Comparison of ENCODE assay signal across 8 cellular contexts in genomic region chr12:122871851-122872785, GRCh38. TPM values are rescaled to one million over a fixed set of nuclear protein-coding genes. Genes with fewer than 3 reads are reported as not detected.
DNase-seq lines count a peak whose midpoint lies in the region; ATAC-seq and TF ChIP-seq lines count a peak whose summit lies in the region.

No MANE protein-coding gene starts in this region.

- no peak for TF ChIP-seq EP300 in transverse colon (IDR thresholded peaks at IDR 0.05; ENCODE audit: low read depth)

- no TSS peak for BruUV-seq in A673 (replicated peaks; lab: Mats Ljungman, UMichigan)

- H3K4me1 ChIP-seq in A673 (ENCODE audit: insufficient read depth, low read length, poor library complexity, severe bottlenecking) (peaks cover 57% of the 10 kb centered on the region), transverse colon (peaks cover 52 to 99% (median 80%) of the 10 kb centered on the region in 4 donors)

- peaks cover 76% of the 10 kb centered on the region for H3K4me1 Mint-ChIP-seq in activated T-cell treated with anti-CD3 and anti-CD28 coated beads, Interleukin-2, amount 50 U/mL, for 4 hours (ENCODE audit: low read depth)
- peaks cover 45% of the 10 kb centered on the region for H3K4me1 Mint-ChIP-seq in nephron progenitor cell

- H3K36me3 Mint-ChIP-seq in activated T-cell treated with anti-CD3 and anti-CD28 coated beads, Interleukin-2, amount 50 U/mL, for 4 hours (ENCODE audit: insufficient read depth): peaks cover 33% of the 10 kb centered on the region
- peaks cover 26% of the 10 kb centered on the region for H3K36me3 Mint-ChIP-seq in nephron progenitor cell (ENCODE audit: low read depth)

- H3K27me3 ChIP-seq in A673 (replicated peaks; ENCODE audit: insufficient read depth, low read depth, low read length, poor library complexity) (no peaks in the 10 kb centered on the region), transverse colon (no peaks in the 10 kb centered on the region)

- POLR2A ChIA-PET in A673 (lab: Charles Lee; ENCODE audit: low non-redundant PET): no interaction called here

- no peaks in the 10 kb centered on the region for H3K27me3 Mint-ChIP-seq in activated T-cell treated with anti-CD3 and anti-CD28 coated beads, Interleukin-2, amount 50 U/mL, for 4 hours (ENCODE audit: low read depth)
- H3K27me3 Mint-ChIP-seq in nephron progenitor cell (ENCODE audit: low read depth, poor library complexity): peaks cover 19% of the 10 kb centered on the region

- TF ChIP-seq POLR2A in transverse colon (IDR thresholded peaks at IDR 0.05): peak; percentile 33

- H3K27ac Mint-ChIP-seq in nephron progenitor cell: peak overlapping the region; percentile 39

- TF ChIP-seq CTCF in A673 (conservative IDR thresholded peaks at IDR 0.05; ENCODE audit: low read depth, low read length): no peak
- TF ChIP-seq CTCF in GM20000 (IDR thresholded peaks at IDR 0.05; ENCODE audit: extremely low read depth, missing control alignments): no peak
- TF ChIP-seq CTCF in nephron progenitor cell (IDR thresholded peaks at IDR 0.05): no peak
- no peak for TF ChIP-seq CTCF in transverse colon (IDR thresholded peaks at IDR 0.05)

- no peaks in the 10 kb centered on the region for H3K9me3 Mint-ChIP-seq in activated T-cell treated with anti-CD3 and anti-CD28 coated beads, Interleukin-2, amount 50 U/mL, for 4 hours
- no peaks in the 10 kb centered on the region for H3K9me3 Mint-ChIP-seq in nephron progenitor cell

- in situ Hi-C loops in transverse colon (cut with MboI; ENCODE audit: low pct_ligation_motif_present in 1 of 4, low pct_unique_long_range_greater_than_20kb in 1 of 4, low sequenced_read_pairs in 3 of 4): loop anchor here in 2 of 4 donors (10.0 to 25.0 kb wide), 2 partner anchors 83 to 365 kb away; partner anchors contain the start of genes MPHOSPH9 (in 2 of the 2) and MTRFR (in 2 of the 2)

- H3K27ac ChIP-seq in A673 (ENCODE audit: low read depth, low read length, poor library complexity, severe bottlenecking): peak overlapping the region; percentile 86
- peak overlapping the region; percentile 81 to 89 (median 87) for H3K27ac ChIP-seq in transverse colon

- H3K9me3 ChIP-seq in A673 (ENCODE audit: low read depth, low read length, poor library complexity, severe bottlenecking): no peaks in the 10 kb centered on the region
- no peaks in the 10 kb centered on the region for H3K9me3 ChIP-seq in transverse colon

- intact Hi-C loops in A673 (cut with micrococcal nuclease; ENCODE audit: unreplicated experiment) (loop anchor here (10.0 kb wide), 1 partner anchor 363 kb away; the partner anchor contains the start of genes MPHOSPH9 and MTRFR), transverse colon (cut with DNase I; ENCODE audit: low total_unique reads) (no loop called here)

- H3K36me3 ChIP-seq in A673 (ENCODE audit: insufficient read depth, low read length, poor library complexity, severe bottlenecking): peaks cover 24% of the 10 kb centered on the region
- peaks cover 0 to 6% (median 0%) of the 10 kb centered on the region in 4 donors for H3K36me3 ChIP-seq in transverse colon

- CTCF ChIA-PET in A673 (lab: Charles Lee): interaction anchor here (0.6 to 1.5 kb wide), 4 partner anchors 8 to 80 kb away, joined by 3 to 5 read pairs (median 4); no protein-coding TSS in a partner anchor

- peak overlapping the region; percentile 82 for H3K4me3 Mint-ChIP-seq in activated T-cell treated with anti-CD3 and anti-CD28 coated beads, Interleukin-2, amount 50 U/mL, for 4 hours
- peak overlapping the region; percentile 61 for H3K4me3 Mint-ChIP-seq in nephron progenitor cell

- 16 to 17% methylated on average over 13 to 23 of the region's 23 CpGs for WGBS in transverse colon (ENCODE audit: low coverage in 1 of 2), 2 donors

- peak overlapping the region; percentile 40 for H3K4me3 ChIP-seq in A673 (ENCODE audit: low read depth, low read length, poor library complexity, severe bottlenecking)
- H3K4me3 ChIP-seq in transverse colon: peak overlapping the region in 3 of 4 donors; percentile 2 to 33 (median 2)

- DNase-seq in A673 (ENCODE audit: low spot score) (peak; percentile 95), GM20000 (ENCODE audit: low spot score) (peak; percentile 68), NCI-H510A (lab: John Stamatoyannopoulos, UW) (peak; percentile 77), fibroblast of the conjunctiva (ENCODE audit: low read depth) (peak; percentile 43), nephron progenitor cell (no peak), transverse colon (peak; percentile 82)
- no peak for DNase-seq in activated T-cell treated with anti-CD3 and anti-CD28 coated beads, Interleukin-2, amount 50 U/mL, for 4 hours

- peak; percentile 76 to 77 for ATAC-seq in activated T-cell treated with anti-CD3 and anti-CD28 coated beads, Interleukin-2, amount 50 U/mL, for 4 hours
- ATAC-seq in HG03196 (IDR thresholded peaks at IDR 0.05; ENCODE audit: unreplicated experiment): no peak

RNA-seq across cellular contexts. Expression of gene VPS37B, which starts 23.8 kb away (rescaled TPM):
- 30.2 and 34.4 TPM in 2 replicates for total RNA-seq in A673 (2021)
- 10 to 100 TPM; 11.9 to 20.3 (median 18.4) TPM for total RNA-seq in activated T-cell treated with anti-CD3 and anti-CD28 coated beads, Interleukin-2, amount 50 U/mL, for 4 hours
- 100 to 1,000 TPM in 2 of 4 donors, 10 to 100 TPM in 2; 46.6 to 126 (median 104) TPM for total RNA-seq in transverse colon

RNA-seq across cellular contexts. Expression of gene HIP1R, which starts 36.9 kb away (rescaled TPM):
- total RNA-seq in A673 (2021) (27.0 and 30.4 TPM in 2 replicates), transverse colon (100 to 1,000 TPM in 2 of 4 donors, 10 to 100 TPM in 2; 72.4 to 459 (median 146) TPM)
- 10 to 100 TPM; 23.2 to 34.5 (median 32.1) TPM for total RNA-seq in activated T-cell treated with anti-CD3 and anti-CD28 coated beads, Interleukin-2, amount 50 U/mL, for 4 hours

Comparison
In these comparisons a context has a peak if more than half of its experiments do, and no peak if none do; other contexts are left out.
1. DNase-seq: peak in A673 (single experiment), GM20000 (single experiment), NCI-H510A (single experiment), fibroblast of the conjunctiva (single experiment) and transverse colon (single experiment); none in activated T-cell treated with anti-CD3 and anti-CD28 coated beads, Interleukin-2, amount 50 U/mL, for 4 hours (single experiment) and nephron progenitor cell (single experiment).